In genomic region chr11:12111482-12112149, GRCh38 we compare ENCODE assay signal across 8 cellular contexts. TPM values are rescaled to one million over a fixed set of nuclear protein-coding genes. Genes with fewer than 3 reads are reported as not detected.
DNase-seq lines count a peak whose midpoint lies in the region; ATAC-seq, FAIRE-seq and TF ChIP-seq lines count a peak whose summit lies in the region.

No MANE protein-coding gene starts in this region.

- no peak for ATAC-seq in CD4-positive, alpha-beta T cell (ENCODE audit: poor library complexity)

- H3K9me3 Mint-ChIP-seq in CD4-positive, alpha-beta T cell = no peaks in the 10 kb centered on the region
- no peaks in the 10 kb centered on the region for H3K9me3 Mint-ChIP-seq in nephron progenitor cell

- peak overlapping the region; percentile 88 for H3K4me3 ChIP-seq in epithelial cell of proximal tubule (ENCODE audit: low read depth, low read length)

- intact Hi-C loops in CD4-positive, alpha-beta T cell (cut with DNase I, micrococcal nuclease) = loop anchor here (2.0 to 10.0 kb wide), 4 partner anchors 25 to 1553 kb away; partner anchors contain the start of gene FAR1 (in 1 of the 2)

- no peak overlapping the region for H3K27ac Mint-ChIP-seq in CD4-positive, alpha-beta T cell
- no peak overlapping the region for H3K27ac Mint-ChIP-seq in nephron progenitor cell

- H3K27me3 Mint-ChIP-seq in CD4-positive, alpha-beta T cell = no peaks in the 10 kb centered on the region
- H3K27me3 Mint-ChIP-seq in nephron progenitor cell (ENCODE audit: low read depth, poor library complexity) = peaks cover 89% of the 10 kb centered on the region

- POLR2A ChIA-PET in CD4-positive, alpha-beta T cell (lab: Charles Lee) = interaction anchor here (0.9 to 3.1 kb wide), 3 partner anchors 22 to 113 kb away, joined by 3 to 13 read pairs (median 4); no protein-coding TSS in a partner anchor

- no peak for FAIRE-seq in RCC 7860 (lab: Jason Lieb, UNC)

- H3K27ac ChIP-seq in CD4-positive, alpha-beta T cell (ENCODE audit: low read depth, low read length) = no peak overlapping the region

- DNase-seq in CD4-positive, alpha-beta T cell = no peak
- DNase-seq in NCI-H69 (lab: John Stamatoyannopoulos, UW) = peak; percentile 71
- DNase-seq in epithelial cell of proximal tubule (ENCODE audit: low read depth) = no peak
- no peak for DNase-seq in nephron progenitor cell
- DNase-seq in RCC 7860 (ENCODE audit: low spot score) = no peak
- no peak for DNase-seq in T-helper 9 cell
- DNase-seq in activated CD4-positive, CD25-positive, alpha-beta regulatory T cell (lab: John Stamatoyannopoulos, UW) = no peak
- no peak for DNase-seq in activated gamma-delta T cell (lab: John Stamatoyannopoulos, UW)

- H3K36me3 Mint-ChIP-seq in CD4-positive, alpha-beta T cell (ENCODE audit: low read depth) = no peaks in the 10 kb centered on the region
- H3K36me3 Mint-ChIP-seq in nephron progenitor cell (ENCODE audit: low read depth) = no peaks in the 10 kb centered on the region

- peak overlapping the region; percentile 79 for H3K4me3 Mint-ChIP-seq in CD4-positive, alpha-beta T cell
- H3K4me3 Mint-ChIP-seq in nephron progenitor cell = peak overlapping the region; percentile 62

- H3K4me1 Mint-ChIP-seq in CD4-positive, alpha-beta T cell (ENCODE audit: low read depth) = peaks cover 24% of the 10 kb centered on the region
- H3K4me1 Mint-ChIP-seq in nephron progenitor cell = peaks cover 6% of the 10 kb centered on the region

- CTCF ChIA-PET in CD4-positive, alpha-beta T cell (lab: Charles Lee) = no interaction called here

- no peak for TF ChIP-seq CTCF in CD4-positive, alpha-beta T cell (IDR thresholded peaks at IDR 0.05)
- TF ChIP-seq CTCF in epithelial cell of proximal tubule (conservative IDR thresholded peaks at IDR 0.05; ENCODE audit: low read depth, low read length) (no peak), nephron progenitor cell (IDR thresholded peaks at IDR 0.05) (no peak)

- H3K27me3 ChIP-seq in CD4-positive, alpha-beta T cell (ENCODE audit: control insufficient read depth, insufficient read depth, low read length) = no peaks in the 10 kb centered on the region

- no peaks in the 10 kb centered on the region for H3K9me3 ChIP-seq in CD4-positive, alpha-beta T cell (ENCODE audit: control insufficient read depth, low read length)

RNA-seq across cellular contexts. Expression of gene MICAL2, which starts 1.2 kb away (rescaled TPM):
- 10 to 100 TPM; 12.8 to 14.1 TPM for total RNA-seq in CD4-positive, alpha-beta T cell
- 104 and 148 TPM in 2 replicates for total RNA-seq in epithelial cell of proximal tubule
